In the genomic region with DNA sequence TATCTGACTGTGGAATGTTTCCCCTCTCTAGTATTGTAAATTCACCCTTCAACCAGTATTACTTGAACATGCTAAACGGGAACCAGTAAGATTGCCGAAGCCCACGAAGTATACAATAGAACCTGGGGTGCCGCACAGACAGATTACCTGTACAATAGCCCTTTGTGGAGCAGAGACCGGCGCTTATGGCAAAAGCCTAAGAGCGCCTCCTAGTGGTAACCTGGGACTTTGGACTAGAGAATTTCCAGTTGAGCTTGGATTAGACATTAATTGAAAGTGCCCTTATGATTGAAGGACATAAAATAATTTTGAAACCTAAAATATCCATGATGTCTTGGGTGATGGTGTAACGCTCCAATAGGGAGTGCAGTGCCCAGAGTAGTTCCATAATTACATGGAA, we compare ENCODE assay signal across 8 cellular contexts. TPM values are rescaled to one million over a fixed set of nuclear protein-coding genes. Genes with fewer than 3 reads are reported as not detected.
DNase-seq lines count a peak whose midpoint lies in the region; ATAC-seq and TF ChIP-seq lines count a peak whose summit lies in the region.

No MANE protein-coding gene starts in this region.

- no peaks in the 10 kb centered on the region for H3K9me3 Mint-ChIP-seq in Calu3 (ENCODE audit: low read depth, unreplicated experiment)
- H3K9me3 Mint-ChIP-seq in activated T-cell treated with anti-CD3 and anti-CD28 coated beads, Interleukin-2, amount 50 U/mL, for 4 hours: no peaks in the 10 kb centered on the region
- no peaks in the 10 kb centered on the region for H3K9me3 Mint-ChIP-seq in neural progenitor cell

- H3K4me1 Mint-ChIP-seq in Calu3 (ENCODE audit: low read depth, unreplicated experiment) (no peaks in the 10 kb centered on the region), neural progenitor cell (peaks cover 9% of the 10 kb centered on the region)
- H3K4me1 Mint-ChIP-seq in activated T-cell treated with anti-CD3 and anti-CD28 coated beads, Interleukin-2, amount 50 U/mL, for 4 hours (ENCODE audit: low read depth): peaks cover 16% of the 10 kb centered on the region

- CTCF ChIA-PET in Calu3 (lab: Charles Lee): interaction anchor here (0.6 to 1.3 kb wide), 6 partner anchors 72 to 891 kb away, joined by 3 to 6 read pairs (median 4); no protein-coding TSS in a partner anchor
- CTCF ChIA-PET in Panc1 (lab: Charles Lee): interaction anchor here (0.5 to 1.0 kb wide), 4 partner anchors 15 to 1682 kb away, joined by 3 to 7 read pairs (median 4); no protein-coding TSS in a partner anchor

- H3K36me3 ChIP-seq in Panc1 (ENCODE audit: control insufficient read depth, insufficient read depth, low read length) (no peaks in the 10 kb centered on the region), neural progenitor cell (no peaks in the 10 kb centered on the region), testis (ENCODE audit: low read depth, missing control alignments) (no peaks in the 10 kb centered on the region)

- 7 to 15% methylated on average over 6 to 8 of the region's 8 CpGs for WGBS in testis, 2 donors

- no peak overlapping the region for H3K9ac ChIP-seq in neural progenitor cell

- H3K9me3 ChIP-seq in Panc1 (ENCODE audit: control insufficient read depth, insufficient read depth, low read depth, low read length): no peaks in the 10 kb centered on the region
- H3K9me3 ChIP-seq in neural progenitor cell (ENCODE audit: low read depth): no peaks in the 10 kb centered on the region
- H3K9me3 ChIP-seq in testis: no peaks in the 10 kb centered on the region

- no peak for TF ChIP-seq POLR2A in testis (IDR thresholded peaks at IDR 0.05)

- H3K4me1 ChIP-seq in Panc1 (ENCODE audit: control insufficient read depth, insufficient read depth, low read length) (no peaks in the 10 kb centered on the region), neural progenitor cell (peaks cover 8% of the 10 kb centered on the region), testis (no peaks in the 10 kb centered on the region)

- no peak overlapping the region for H2AFZ ChIP-seq in neural progenitor cell (replicated peaks)

- no peaks in the 10 kb centered on the region for H3K79me2 ChIP-seq in neural progenitor cell (ENCODE audit: low read depth)

- peak overlapping the region; percentile 62 for H3K4me2 ChIP-seq in neural progenitor cell

- intact Hi-C loops in Calu3 (cut with micrococcal nuclease; ENCODE audit: unreplicated experiment): loop anchor here (2.0 kb wide), 1 partner anchor 192 kb away; the partner anchor contains the start of gene UBA1
- intact Hi-C loops in Panc1 (cut with micrococcal nuclease; ENCODE audit: unreplicated experiment): loop anchor here (10.0 kb wide), 1 partner anchor 190 kb away; the partner anchor contains the start of gene UBA1
- intact Hi-C loops in testis (cut with DNase I; ENCODE audit: low total_unique reads): no loop called here

- TF ChIP-seq CTCF in Calu3 (IDR thresholded peaks at IDR 0.05; ENCODE audit: unreplicated experiment): peak; percentile 53
- peak; percentile 90 for TF ChIP-seq CTCF in Panc1 (IDR thresholded peaks at IDR 0.05)
- TF ChIP-seq CTCF in fibroblast of pulmonary artery (IDR thresholded peaks at IDR 0.05; ENCODE audit: low read length, missing control alignments): peak; percentile 73
- TF ChIP-seq CTCF in neural progenitor cell (IDR thresholded peaks at IDR 0.05): peak; percentile 84
- peak; percentile 62 to 67 (median 63) for TF ChIP-seq CTCF in testis (IDR thresholded peaks at IDR 0.05)

- no peak overlapping the region for H3K4me3 ChIP-seq in Panc1 (ENCODE audit: low read depth in 2 of 2, low read length in 2 of 2)
- no peak overlapping the region for H3K4me3 ChIP-seq in fibroblast of pulmonary artery (replicated peaks; ENCODE audit: low read depth, low read length)
- H3K4me3 ChIP-seq in neural progenitor cell: no peak overlapping the region
- H3K4me3 ChIP-seq in testis: no peak overlapping the region

- H3K27ac Mint-ChIP-seq in Calu3 (ENCODE audit: unreplicated experiment) (no peak overlapping the region), neural progenitor cell (no peak overlapping the region)

- H3K27ac ChIP-seq in Panc1 (ENCODE audit: low read length) (no peak overlapping the region), neural progenitor cell (no peak overlapping the region), testis (no peak overlapping the region)

- H3K4me3 Mint-ChIP-seq in Calu3 (ENCODE audit: low read depth, unreplicated experiment) (no peak overlapping the region), neural progenitor cell (no peak overlapping the region)
- no peak overlapping the region for H3K4me3 Mint-ChIP-seq in activated T-cell treated with anti-CD3 and anti-CD28 coated beads, Interleukin-2, amount 50 U/mL, for 4 hours

- in situ Hi-C loops in Panc1 (cut with HindIII; ENCODE audit: low pct_unique_long_range_greater_than_20kb, low sequenced_read_pairs): no loop called here

- POLR2A ChIA-PET in Panc1 (lab: Charles Lee): interaction anchor here (0.6 kb wide), 1 partner anchor 439 kb away, joined by 3 read pairs; no protein-coding TSS in a partner anchor

- H3K36me3 Mint-ChIP-seq in Calu3 (ENCODE audit: insufficient read depth, unreplicated experiment): no peaks in the 10 kb centered on the region
- H3K36me3 Mint-ChIP-seq in activated T-cell treated with anti-CD3 and anti-CD28 coated beads, Interleukin-2, amount 50 U/mL, for 4 hours (ENCODE audit: insufficient read depth): no peaks in the 10 kb centered on the region
- H3K36me3 Mint-ChIP-seq in neural progenitor cell: no peaks in the 10 kb centered on the region

- no peaks in the 10 kb centered on the region for H3F3A ChIP-seq in neural progenitor cell (ENCODE audit: low read depth)

- ATAC-seq in Panc1 (peak; percentile 80), GM18519 (IDR thresholded peaks at IDR 0.05; ENCODE audit: low FRiP score, unreplicated experiment) (no peak)
- ATAC-seq in activated T-cell treated with anti-CD3 and anti-CD28 coated beads, Interleukin-2, amount 50 U/mL, for 4 hours: peak; percentile 76 to 77

- H3K27me3 Mint-ChIP-seq in Calu3 (ENCODE audit: unreplicated experiment): peaks cover 10% of the 10 kb centered on the region
- no peaks in the 10 kb centered on the region for H3K27me3 Mint-ChIP-seq in activated T-cell treated with anti-CD3 and anti-CD28 coated beads, Interleukin-2, amount 50 U/mL, for 4 hours (ENCODE audit: low read depth)
- peaks cover 3% of the 10 kb centered on the region for H3K27me3 Mint-ChIP-seq in neural progenitor cell (ENCODE audit: insufficient read depth, low read depth)

- no TSS peak for BruUV-seq in Calu3 (replicated peaks; lab: Mats Ljungman, UMichigan)
- BruUV-seq in Panc1 (replicated peaks; lab: Mats Ljungman, UMichigan): no TSS peak

- H3K27me3 ChIP-seq in Panc1 (ENCODE audit: control insufficient read depth, insufficient read depth, low read length) (no peaks in the 10 kb centered on the region), neural progenitor cell (no peaks in the 10 kb centered on the region), testis (no peaks in the 10 kb centered on the region)

- no peaks in the 10 kb centered on the region for H4K20me1 ChIP-seq in neural progenitor cell (ENCODE audit: low read depth)

- DNase-seq in Calu3 (peak; percentile 78), KG1 (lab: John Stamatoyannopoulos, UW) (peak; percentile 37), Panc1 (ENCODE audit: low read depth, low spot score) (peak; percentile 39), fibroblast of pulmonary artery (ENCODE audit: low read depth) (peak; percentile 72), neural progenitor cell (ENCODE audit: low spot score) (peak; percentile 87), testis (peak; percentile 87)
- DNase-seq in activated T-cell treated with anti-CD3 and anti-CD28 coated beads, Interleukin-2, amount 50 U/mL, for 4 hours: peak; percentile 74

RNA-seq across cellular contexts. Expression of gene ZNF157, which starts 14.1 kb away (rescaled TPM):
- total RNA-seq in Calu3 (2022): not detected in 2 replicates
- total RNA-seq in Panc1 (2021; ENCODE audit: unreplicated experiment): not detected
- polyA plus RNA-seq in Panc1 (2012; ENCODE audit: insufficient read length): not detected
- under 1 TPM; 0.40 to 0.78 (median 0.73) TPM for total RNA-seq in activated T-cell treated with anti-CD3 and anti-CD28 coated beads, Interleukin-2, amount 50 U/mL, for 4 hours
- 0.47 and 1.4 TPM in 2 replicates for total RNA-seq in neural progenitor cell (ENCODE audit: low replicate concordance)
- total RNA-seq in testis: under 1 TPM; 0.63 to 0.68 TPM
- polyA plus RNA-seq in testis (ENCODE audit: insufficient read depth, low read depth, low replicate concordance): 0.51 TPM

Comparison
In these comparisons a context has a peak if more than half of its experiments do, and no peak if none do; other contexts are left out.
1. DNase-seq: peak in every context shown above with its lines; median percentile 87 in neural progenitor cell; 87 in testis; 78 in Calu3; 74 in activated T-cell treated with anti-CD3 and anti-CD28 coated beads, Interleukin-2, amount 50 U/mL, for 4 hours; 72 in fibroblast of pulmonary artery; 39 in Panc1; 37 in KG1.